14 cellular contexts compared by ENCODE assay signal in the genomic region with DNA sequence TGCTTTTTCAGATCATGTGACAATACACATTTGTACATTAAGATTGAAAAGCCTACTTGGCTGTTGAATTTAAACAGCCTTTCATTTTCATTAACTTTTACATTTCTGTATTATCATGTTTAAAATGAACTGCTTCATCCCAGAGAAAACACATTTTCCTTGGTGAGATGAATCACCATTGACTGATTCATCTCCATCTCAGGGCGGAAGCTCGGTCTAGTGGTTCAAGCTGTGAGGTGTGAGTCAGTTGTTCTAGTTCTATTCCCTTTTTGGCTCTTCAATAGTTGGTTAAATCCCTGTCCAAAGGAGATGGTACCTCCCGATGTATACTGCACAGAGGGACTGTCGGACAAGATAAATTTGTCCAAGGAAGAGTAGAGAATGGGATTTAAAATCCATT.
DNase-seq lines count a peak whose midpoint lies in the region; ATAC-seq, FAIRE-seq and TF ChIP-seq lines count a peak whose summit lies in the region.
"Had no signal": no experiment of that assay in that cellular context is flagged by ENCODE, and none has a peak within 500 bp of the region (broad histone marks: within the 10 kb centered on the region; RNA-seq: fewer than 3 reads in every experiment).

No MANE protein-coding gene starts in this region.

- DNase-seq in ELR (ENCODE audit: low read depth) (peak; percentile 58), RCC 7860 (ENCODE audit: low spot score) (peak; percentile 75), epithelial cell of esophagus (ENCODE audit: low read depth) (peak; percentile 37), retinal pigment epithelial cell (ENCODE audit: low read depth) (peak; percentile 6), left colon (no peak), COR-L47 (lab: John Stamatoyannopoulos, UW) (no peak), hippocampal formation (lab: John Stamatoyannopoulos, UW) (no peak)
- DNase-seq in activated effector memory CD4-positive, alpha-beta T cell treated with Interleukin-2 at 50 U/mL for 16 hours, result no peak
- DNase-seq: activated B cell treated with CpG ODN at 0.5 μM for 24 hours, NCI-H2081, NCI-H748 treated with DMSO at 0.1 percent for 48 hours, Peyer's patch had no signal

- H3K4me3 ChIP-seq in epithelial cell of esophagus (ENCODE audit: low read length) (no peak overlapping the region), retinal pigment epithelial cell (ENCODE audit: low read length) (no peak overlapping the region)
- H3K4me3 ChIP-seq: Peyer's patch had no signal

- TF ChIP-seq CTCF in epithelial cell of esophagus (IDR thresholded peaks at IDR 0.05; ENCODE audit: insufficient read depth, low read depth, low read length, missing control alignments), result no peak
- no peak for TF ChIP-seq CTCF in retinal pigment epithelial cell (conservative IDR thresholded peaks at IDR 0.05; ENCODE audit: low read depth, low read length)

- intact Hi-C loops in left colon (cut with DNase I, micrococcal nuclease), result no loop called here

- peak; percentile 90 for FAIRE-seq in RCC 7860 (lab: Jason Lieb, UNC)
- FAIRE-seq: G401.6 had no signal

- no peak for ATAC-seq in left colon
- ATAC-seq: activated naive CD4-positive, alpha-beta T cell treated with anti-CD3 and anti-CD28 coated beads, Interleukin-2, amount 50 U/mL, for 72 hours had no signal

Comparison
In these comparisons a context has a peak if more than half of its experiments do, and no peak if none do; other contexts are left out.
1. DNase-seq: peak in ELR (single experiment), RCC 7860 (single experiment), epithelial cell of esophagus (single experiment) and retinal pigment epithelial cell (single experiment); none in left colon (0 of 2), COR-L47 (single experiment), hippocampal formation (0 of 2) and activated effector memory CD4-positive, alpha-beta T cell treated with Interleukin-2 at 50 U/mL for 16 hours (single experiment).